Comparison of ENCODE assay signal across 11 cellular contexts in the genomic region with DNA sequence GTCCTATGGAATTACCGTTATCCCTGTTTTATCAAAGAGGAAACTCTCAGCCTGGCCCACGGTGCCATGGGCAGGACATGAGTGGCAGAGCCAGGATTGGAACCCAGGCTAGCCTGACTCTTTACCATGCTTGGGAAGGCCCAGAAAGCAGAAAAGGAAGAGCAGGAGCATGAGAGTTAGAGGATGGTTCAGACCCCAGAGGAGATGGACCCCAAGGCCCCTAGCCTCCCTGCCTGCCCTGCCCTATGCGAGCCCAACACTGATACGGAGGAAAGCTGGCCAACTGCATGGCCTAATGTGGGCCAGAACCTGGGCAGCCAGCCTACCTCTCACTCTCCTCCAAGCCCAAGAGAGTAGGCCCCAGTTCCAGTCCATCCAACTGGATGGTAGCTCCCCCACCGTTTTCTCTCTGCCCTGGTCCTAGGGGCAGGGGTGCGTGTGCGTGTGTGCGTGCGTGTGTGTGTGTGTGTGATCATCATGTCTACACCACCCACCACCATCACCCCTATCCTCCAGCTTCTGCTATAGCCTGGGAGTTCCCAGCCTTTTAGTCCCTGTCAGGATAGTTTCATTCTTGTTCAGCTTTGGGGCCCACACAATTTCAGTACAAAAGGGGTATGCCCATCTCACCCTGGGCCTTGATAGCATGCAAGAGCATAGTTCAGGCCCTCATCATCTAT. TPM values are rescaled to one million over a fixed set of nuclear protein-coding genes. Genes with fewer than 3 reads are reported as not detected.
A peak's percentile ranks its signal among the peaks of the same experiment; 100 is the strongest.
DNase-seq lines count a peak whose midpoint lies in the region; ATAC-seq and TF ChIP-seq lines count a peak whose summit lies in the region.
"Had no signal": no experiment of that assay in that cellular context is flagged by ENCODE, and none has a peak within 500 bp of the region (broad histone marks: within the 10 kb centered on the region; RNA-seq: fewer than 3 reads in every experiment).

No MANE protein-coding gene starts in this region.

- intact Hi-C loops in activated B cell treated with CpG ODN at 0.5 μM for 24 hours (cut with micrococcal nuclease): loop anchor here (1.0 to 5.0 kb wide), 4 partner anchors 9 to 115 kb away; partner anchors contain the start of genes LMNA and PMF1

- H3K9me3 Mint-ChIP-seq in activated B cell treated with CpG ODN at 0.5 μM for 24 hours: no peaks in the 10 kb centered on the region
- H3K9me3 Mint-ChIP-seq in stimulated activated naive CD8-positive, alpha-beta T cell treated with anti-CD3 and anti-CD28 coated beads, Interleukin-15, Interleukin-2, amounts not matched to agents 100 ng/mL and 50 ng/mL, for 24 hours: no peaks in the 10 kb centered on the region
- H3K9me3 Mint-ChIP-seq: neural crest cell had no signal

- DNase-seq in activated CD4-positive, alpha-beta T cell treated with anti-CD3 and anti-CD28 coated beads for 48 hours: peak; percentile 66
- no peak for DNase-seq in activated CD4-positive, alpha-beta T cell treated with anti-CD3 and anti-CD28 coated beads for 4 hours
- DNase-seq in activated B cell treated with CpG ODN at 0.5 μM for 24 hours (peak; percentile 45), hepatocyte (ENCODE audit: low spot score) (no peak), NCI-H446 (lab: John Stamatoyannopoulos, UW) (no peak), COLO829 (ENCODE audit: low spot score) (no peak), Ammon's horn (ENCODE audit: low spot score) (no peak)

- H3K4me2 ChIP-seq in hepatocyte: no peak overlapping the region

- no peaks in the 10 kb centered on the region for H3K36me3 ChIP-seq in hepatocyte (replicated peaks; ENCODE audit: insufficient read depth, low read depth)

- H2AFZ ChIP-seq in hepatocyte: no peak overlapping the region

- peaks cover 23% of the 10 kb centered on the region for H3K4me1 ChIP-seq in hepatocyte (ENCODE audit: insufficient read depth)

- H3K27me3 Mint-ChIP-seq in activated B cell treated with CpG ODN at 0.5 μM for 24 hours: no peaks in the 10 kb centered on the region
- peaks cover 15% of the 10 kb centered on the region for H3K27me3 Mint-ChIP-seq in stimulated activated naive CD8-positive, alpha-beta T cell treated with anti-CD3 and anti-CD28 coated beads, Interleukin-15, Interleukin-2, amounts not matched to agents 100 ng/mL and 50 ng/mL, for 24 hours

- no peaks in the 10 kb centered on the region for H4K20me1 ChIP-seq in hepatocyte (ENCODE audit: insufficient read depth, poor library complexity, severe bottlenecking)

- CTCF ChIA-PET in activated B cell treated with CpG ODN at 0.5 μM for 24 hours (lab: Charles Lee): interaction anchor here (0.9 to 13.7 kb wide), 10 partner anchors 9 to 128 kb away, joined by 3 to 422 read pairs (median 14); partner anchors contain the start of gene LMNA

- peaks cover 36% of the 10 kb centered on the region for H3K4me1 Mint-ChIP-seq in activated B cell treated with CpG ODN at 0.5 μM for 24 hours
- peaks cover 68% of the 10 kb centered on the region for H3K4me1 Mint-ChIP-seq in stimulated activated naive CD8-positive, alpha-beta T cell treated with anti-CD3 and anti-CD28 coated beads, Interleukin-15, Interleukin-2, amounts not matched to agents 100 ng/mL and 50 ng/mL, for 24 hours (ENCODE audit: low read depth)

- no peak overlapping the region for H3K4me3 ChIP-seq in hepatocyte

- H3K27me3 ChIP-seq in hepatocyte: no peaks in the 10 kb centered on the region

- peaks cover 82% of the 10 kb centered on the region for H3K79me2 ChIP-seq in hepatocyte

- no peak for ATAC-seq in activated B cell treated with CpG ODN at 0.5 μM for 24 hours (ENCODE audit: low read depth)

- no peaks in the 10 kb centered on the region for H3K9me2 ChIP-seq in hepatocyte (replicated peaks; ENCODE audit: insufficient read depth)

- H3K4me3 Mint-ChIP-seq in activated B cell treated with CpG ODN at 0.5 μM for 24 hours: peak overlapping the region; percentile 75
- peak overlapping the region; percentile 72 for H3K4me3 Mint-ChIP-seq in stimulated activated naive CD8-positive, alpha-beta T cell treated with anti-CD3 and anti-CD28 coated beads, Interleukin-15, Interleukin-2, amounts not matched to agents 100 ng/mL and 50 ng/mL, for 24 hours

- H3K36me3 Mint-ChIP-seq in activated B cell treated with CpG ODN at 0.5 μM for 24 hours (ENCODE audit: low read depth): no peaks in the 10 kb centered on the region
- peaks cover 5% of the 10 kb centered on the region for H3K36me3 Mint-ChIP-seq in stimulated activated naive CD8-positive, alpha-beta T cell treated with anti-CD3 and anti-CD28 coated beads, Interleukin-15, Interleukin-2, amounts not matched to agents 100 ng/mL and 50 ng/mL, for 24 hours (ENCODE audit: low read depth)

- peak overlapping the region; percentile 99 for H3K27ac Mint-ChIP-seq in activated B cell treated with CpG ODN at 0.5 μM for 24 hours
- peak overlapping the region; percentile 97 for H3K27ac Mint-ChIP-seq in stimulated activated naive CD8-positive, alpha-beta T cell treated with anti-CD3 and anti-CD28 coated beads, Interleukin-15, Interleukin-2, amounts not matched to agents 100 ng/mL and 50 ng/mL, for 24 hours

- TF ChIP-seq CTCF in activated B cell treated with CpG ODN at 0.5 μM for 24 hours (IDR thresholded peaks at IDR 0.05) (no peak), hepatocyte (IDR thresholded peaks at IDR 0.05; ENCODE audit: poor library complexity) (no peak)

- no peaks in the 10 kb centered on the region for H3K9me3 ChIP-seq in hepatocyte (ENCODE audit: low read depth)

- WGBS in hepatocyte (ENCODE audit: low lambda C conversion rate, missing lambda C conversion rate): 93% methylated on average over 9 of the region's 9 CpGs

- H3K27ac ChIP-seq in hepatocyte: peak overlapping the region; percentile 84

- POLR2A ChIA-PET in activated B cell treated with CpG ODN at 0.5 μM for 24 hours (lab: Charles Lee): interaction anchor here (0.8 to 7.8 kb wide), 11 partner anchors 10 to 185 kb away, joined by 3 to 154 read pairs (median 5); partner anchors contain the start of genes LMNA, PMF1 and SMG5

RNA-seq across cellular contexts. Expression of gene MEX3A, which starts 15.4 kb away (rescaled TPM):
- total RNA-seq in activated B cell treated with CpG ODN at 0.5 μM for 24 hours (0.39 and 0.47 TPM in 2 replicates), hepatocyte (11.0 and 12.0 TPM in 2 replicates)
- polyA plus RNA-seq in hepatocyte: 9.3 and 10.8 TPM in 2 replicates

RNA-seq across cellular contexts. Expression of gene LMNA, which starts 16.9 kb away (rescaled TPM):
- 40.4 and 47.5 TPM in 2 replicates for total RNA-seq in activated B cell treated with CpG ODN at 0.5 μM for 24 hours
- 161 and 208 TPM in 2 replicates for total RNA-seq in hepatocyte
- polyA plus RNA-seq in hepatocyte: 345 and 402 TPM in 2 replicates

RNA-seq across cellular contexts. Expression of gene RAB25, which starts 36.7 kb away (rescaled TPM):
- 0.32 and 0.38 TPM in 2 replicates for total RNA-seq in activated B cell treated with CpG ODN at 0.5 μM for 24 hours
- total RNA-seq in hepatocyte: 71.1 and 77.9 TPM in 2 replicates
- polyA plus RNA-seq in hepatocyte: 91.6 and 106 TPM in 2 replicates
- total RNA-seq: fibroblast of lung, neural crest cell, temporal lobe had no signal
- polyA plus RNA-seq: fibroblast of lung had no signal

RNA-seq across cellular contexts. Expression of gene LAMTOR2, which starts 43.1 kb away (rescaled TPM):
- total RNA-seq in activated B cell treated with CpG ODN at 0.5 μM for 24 hours (45.9 and 48.0 TPM in 2 replicates), hepatocyte (48.5 and 73.1 TPM in 2 replicates)
- 142 and 165 TPM in 2 replicates for polyA plus RNA-seq in hepatocyte

RNA-seq across cellular contexts. Expression of gene UBQLN4, which starts 44.0 kb away (rescaled TPM):
- total RNA-seq in activated B cell treated with CpG ODN at 0.5 μM for 24 hours: 28.1 and 32.5 TPM in 2 replicates
- total RNA-seq in hepatocyte: 35.3 and 37.8 TPM in 2 replicates
- polyA plus RNA-seq in hepatocyte: 29.5 and 35.5 TPM in 2 replicates

Comparison
In these comparisons a context has a peak if more than half of its experiments do, and no peak if none do; other contexts are left out.
1. DNase-seq: peak in activated CD4-positive, alpha-beta T cell treated with anti-CD3 and anti-CD28 coated beads for 48 hours (single experiment) and activated B cell treated with CpG ODN at 0.5 μM for 24 hours (single experiment); none in activated CD4-positive, alpha-beta T cell treated with anti-CD3 and anti-CD28 coated beads for 4 hours (0 of 2), hepatocyte (single experiment), NCI-H446 (0 of 2), COLO829 (single experiment) and Ammon's horn (single experiment).
2. RNA of gene RAB25, which starts 36.7 kb away (total RNA-seq): 71.1 to 77.9 TPM in hepatocyte; 0.32 to 0.38 TPM in activated B cell treated with CpG ODN at 0.5 μM for 24 hours; every median in the first group is over 10 times any median in the second.